Comparison of ENCODE assay signal across 25 cellular contexts in genomic region chr13:73218181-73218580, GRCh38.
"Had no signal": no experiment of that assay in that cellular context is flagged by ENCODE, and none has a peak within 500 bp of the region (broad histone marks: within the 10 kb centered on the region; RNA-seq: fewer than 3 reads in every experiment).

No MANE protein-coding gene starts in this region.

- H3K4me3 Mint-ChIP-seq: effector memory CD8-positive, alpha-beta T cell; naive B cell; natural killer cell treated with Interleukin-12 subunit alpha and Interleukin-12 subunit beta and Interleukin-15 and Interleukin-18, amount 100 ng/mL, for 72 hours; neural progenitor cell; stimulated activated naive CD8-positive, alpha-beta T cell treated with anti-CD3 and anti-CD28 coated beads, Interleukin-15, amount 100 ng/mL, for 72 hours had no signal

- H3K4me3 ChIP-seq: coronary artery, esophagus squamous epithelium, lower lobe of right lung, mucosa of descending colon, neural progenitor cell, prostate gland, right atrium auricular region, smooth muscle cell, suprapubic skin, transverse colon had no signal

- H3K27ac ChIP-seq: coronary artery, esophagus squamous epithelium, lower lobe of right lung, neural progenitor cell, parathyroid adenoma, prostate gland, right atrium auricular region, suprapubic skin had no signal

- H3K4me1 ChIP-seq: lower lobe of right lung, neural progenitor cell, parathyroid adenoma, prostate gland, right atrium auricular region had no signal

- H3K36me3 ChIP-seq: esophagus squamous epithelium, lower lobe of right lung, neural progenitor cell, prostate gland, right atrium auricular region, suprapubic skin, transverse colon had no signal

- H3K36me3 Mint-ChIP-seq: naive B cell; natural killer cell treated with Interleukin-12 subunit alpha and Interleukin-12 subunit beta and Interleukin-15 and Interleukin-18, amount 100 ng/mL, for 72 hours; neural progenitor cell had no signal

- H3K27me3 ChIP-seq: esophagus squamous epithelium, neural progenitor cell, right atrium auricular region, suprapubic skin, transverse colon had no signal

- H3K9me3 Mint-ChIP-seq: effector memory CD8-positive, alpha-beta T cell; natural killer cell treated with Interleukin-12 subunit alpha and Interleukin-12 subunit beta and Interleukin-15 and Interleukin-18, amount 100 ng/mL, for 72 hours; neural progenitor cell; stimulated activated naive CD8-positive, alpha-beta T cell treated with anti-CD3 and anti-CD28 coated beads, Interleukin-15, amount 100 ng/mL, for 72 hours had no signal

- H3K27ac Mint-ChIP-seq: effector memory CD8-positive, alpha-beta T cell; natural killer cell treated with Interleukin-12 subunit alpha and Interleukin-12 subunit beta and Interleukin-15 and Interleukin-18, amount 100 ng/mL, for 72 hours; neural progenitor cell; stimulated activated naive CD8-positive, alpha-beta T cell treated with anti-CD3 and anti-CD28 coated beads, Interleukin-15, amount 100 ng/mL, for 72 hours had no signal

- H3K9me3 ChIP-seq: esophagus squamous epithelium, lower lobe of right lung, mucosa of descending colon, prostate gland, right atrium auricular region, suprapubic skin, transverse colon had no signal

- DNase-seq: dermis blood vessel endothelial cell; effector memory CD8-positive, alpha-beta T cell; erythroblast; esophagus squamous epithelium; head of caudate nucleus; left ventricle myocardium superior; lower lobe of right lung; mucosa of descending colon; naive B cell; stimulated activated CD4-positive, alpha-beta T cell treated with anti-CD3 and anti-CD28 coated beads, Interleukin-12 subunit alpha, Interleukin-12 subunit beta, amount 100 ng/mL, for 4 hours; stimulated activated CD4-positive, alpha-beta T cell treated with anti-CD3 and anti-CD28 coated beads, Interleukin-1b, Interleukin-23, amount 100 ng/mL, for 48 hours; stimulated activated CD4-positive, alpha-beta T cell treated with anti-CD3 and anti-CD28 coated beads, Interleukin-4, amount 100 ng/mL, for 1 hour; stimulated activated CD8-positive, alpha-beta memory T cell treated with anti-CD3 and anti-CD28 coated beads, Interleukin-4, amount 100 ng/mL, for 48 hours; stimulated activated naive CD4-positive, alpha-beta T cell; stimulated activated naive CD8-positive, alpha-beta T cell treated with anti-CD3 and anti-CD28 coated beads, Interleukin-15, amount 100 ng/mL, for 72 hours; transverse colon had no signal

- ATAC-seq: effector memory CD8-positive, alpha-beta T cell; left ventricle myocardium superior; lower lobe of right lung; mucosa of descending colon; natural killer cell treated with Interleukin-12 subunit alpha and Interleukin-12 subunit beta and Interleukin-15 and Interleukin-18, amount 100 ng/mL, for 72 hours; sciatic nerve; stimulated activated naive CD8-positive, alpha-beta T cell treated with anti-CD3 and anti-CD28 coated beads, Interleukin-15, amount 100 ng/mL, for 72 hours had no signal

- H3K4me1 Mint-ChIP-seq: naive B cell, neural progenitor cell had no signal

- H3K27me3 Mint-ChIP-seq: naive B cell had no signal
